31 cellular contexts compared by ENCODE assay signal in the genomic region with DNA sequence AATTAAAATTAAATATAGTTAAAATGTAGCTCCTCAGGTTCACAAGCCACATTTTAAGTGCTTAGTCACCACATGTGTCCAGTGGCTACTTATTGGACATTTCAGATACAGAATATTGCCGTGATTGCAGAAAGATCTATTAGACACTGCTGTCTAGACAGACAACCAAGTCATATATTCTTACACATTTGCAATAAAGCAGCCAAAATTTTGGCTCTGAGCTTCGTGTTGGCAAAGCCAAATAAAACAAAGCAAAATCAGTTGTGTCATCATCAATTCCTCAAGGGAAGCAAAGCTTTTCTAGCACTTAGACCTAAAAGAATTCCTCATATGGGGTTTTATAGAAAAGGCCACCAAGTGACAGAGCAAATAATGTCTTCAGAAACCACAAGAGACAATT.
A peak's percentile ranks its signal among the peaks of the same experiment; 100 is the strongest.
DNase-seq lines count a peak whose midpoint lies in the region; ATAC-seq and TF ChIP-seq lines count a peak whose summit lies in the region.
"Had no signal": no experiment of that assay in that cellular context is flagged by ENCODE, and none has a peak within 500 bp of the region (broad histone marks: within the 10 kb centered on the region; RNA-seq: fewer than 3 reads in every experiment).

No MANE protein-coding gene starts in this region.

- H3K27ac ChIP-seq in Karpas-422 (ENCODE audit: low read length): peak overlapping the region; percentile 97
- H3K27ac ChIP-seq in neutrophil: peak overlapping the region; percentile 90
- H3K27ac ChIP-seq: cardiac muscle cell, coronary artery, HL-60, left lung, right atrium auricular region, testis, VCaP had no signal

- peak overlapping the region; percentile 19; the same call in 1 of the 2 replicates for H3K9ac ChIP-seq in Karpas-422 (ENCODE audit: low read length)

- H3K9me3 ChIP-seq in Karpas-422 (ENCODE audit: low read length) (no peaks in the 10 kb centered on the region), neutrophil (no peaks in the 10 kb centered on the region)
- H3K9me3 ChIP-seq: left lung, right atrium auricular region, spleen, testis had no signal

- peak; percentile 59 for DNase-seq in AG10803 (ENCODE audit: low read depth)
- DNase-seq in Karpas-422: no peak
- peak; percentile 57 for DNase-seq in choroid plexus epithelial cell (ENCODE audit: low read depth)
- DNase-seq in HUDEP-2 (lab: John Stamatoyannopoulos, UW; ENCODE audit: unreplicated experiment in 76 of 76): no peak
- no peak for DNase-seq in DMS 273 (lab: John Stamatoyannopoulos, UW; ENCODE audit: unreplicated experiment)
- DNase-seq in effector CD4-positive, alpha-beta T cell: no peak
- DNase-seq: activated CD4-positive, alpha-beta T cell treated with anti-CD3 and anti-CD28 coated beads for 4 hours; activated CD8-positive, alpha-beta T cell treated with anti-CD3 and anti-CD28 coated beads, Interleukin-2, amount 10 ng/mL, durations not matched to agents 7 days and 5 days; activated naive CD4-positive, alpha-beta T cell treated with anti-CD3 and anti-CD28 coated beads, Interleukin-2, amount 50 U/mL, for 16 hours; AML-193; amygdala; CD4-positive, alpha-beta memory T cell; DMS 273 treated with DMSO at 0.1 percent for 48 hours; effector memory CD8-positive, alpha-beta T cell; left lung; mesendoderm; NCI-H748 treated with DMSO at 0.1 percent for 48 hours; SIG-M5; spleen; stimulated activated CD4-positive, alpha-beta T cell treated with anti-CD3 and anti-CD28 coated beads, Interleukin-2, amount 100 ng/mL, for 24 hours; stimulated activated naive CD8-positive, alpha-beta T cell treated with anti-CD3 and anti-CD28 coated beads, Interleukin-15, Interleukin-2, amounts not matched to agents 100 U/mL and 50 U/mL, for 24 hours; testis had no signal

- H3K4me1 ChIP-seq in Karpas-422 (ENCODE audit: low read length): peaks cover 98% of the 10 kb centered on the region
- peaks cover 95 to 99% of the 10 kb centered on the region in 2 experiments for H3K4me1 ChIP-seq in neutrophil (ENCODE audit: control insufficient read depth in 1 of 2, insufficient read depth in 1 of 2, low read depth in 1 of 2, low read length in 1 of 2)
- H3K4me1 ChIP-seq: testis had no signal

- no peak for ATAC-seq in HG02981 (IDR thresholded peaks at IDR 0.05; ENCODE audit: unreplicated experiment)
- ATAC-seq: activated CD8-positive, alpha-beta T cell treated with anti-CD3 and anti-CD28 coated beads, Interleukin-2, amount 10 ng/mL, durations not matched to agents 7 days and 5 days; activated T-helper 17 cell treated with anti-CD3 and anti-CD28 coated beads, Interleukin-2, amount 50 U/mL, for 72 hours; effector memory CD8-positive, alpha-beta T cell; GM12878; left lung had no signal

- H3K4me2 ChIP-seq in Karpas-422 (ENCODE audit: low read depth, low read length, poor library complexity, severe bottlenecking): no peak overlapping the region

- 0 out of 2 replicates have a peak, but pooled peaks cover 7% of the 10 kb centered on the region for H3K36me3 ChIP-seq in Karpas-422 (ENCODE audit: insufficient read depth, low read length)
- no peaks in the 10 kb centered on the region for H3K36me3 ChIP-seq in neutrophil
- H3K36me3 ChIP-seq: cardiac muscle cell, left lung, right atrium auricular region, spleen had no signal

- H3K4me3 ChIP-seq in AG10803 (ENCODE audit: low read length) (no peak overlapping the region), Karpas-422 (ENCODE audit: low read length) (no peak overlapping the region), choroid plexus epithelial cell (ENCODE audit: low read depth, low read length) (no peak overlapping the region), neutrophil (ENCODE audit: low read depth in 1 of 2, low read length in 1 of 2) (no peak overlapping the region)
- H3K4me3 ChIP-seq: cardiac muscle cell, coronary artery, GM12878, left lung, right atrium auricular region, spleen, testis had no signal

- TF ChIP-seq CTCF in AG10803 (conservative IDR thresholded peaks at IDR 0.05; ENCODE audit: low read length): no peak
- TF ChIP-seq CTCF in choroid plexus epithelial cell (conservative IDR thresholded peaks at IDR 0.05; ENCODE audit: low read depth, low read length): no peak
- no peak for TF ChIP-seq CTCF in neutrophil (IDR thresholded peaks at IDR 0.05)

- H2AFZ ChIP-seq in Karpas-422 (ENCODE audit: low read length): no peak overlapping the region

- H3K27me3 ChIP-seq in Karpas-422 (ENCODE audit: low read length) (no peaks in the 10 kb centered on the region), neutrophil (no peaks in the 10 kb centered on the region)
- H3K27me3 ChIP-seq: cardiac muscle cell, left lung, right atrium auricular region, spleen, testis had no signal

- no peaks in the 10 kb centered on the region for H4K20me1 ChIP-seq in Karpas-422 (ENCODE audit: insufficient read depth, low read depth, low read length)

- H3K79me2 ChIP-seq in Karpas-422 (ENCODE audit: low read length): no peaks in the 10 kb centered on the region

- no peaks in the 10 kb centered on the region for H3K9me2 ChIP-seq in Karpas-422 (replicated peaks; ENCODE audit: insufficient read depth, low read length)

Comparison
In these comparisons a context has a peak if more than half of its experiments do, and no peak if none do; other contexts are left out.
1. DNase-seq: peak in AG10803 (single experiment) and choroid plexus epithelial cell (single experiment); none in Karpas-422 (single experiment), HUDEP-2 (0 of 76), DMS 273 (single experiment) and effector CD4-positive, alpha-beta T cell (single experiment).